Comparison of ENCODE assay signal across 8 cellular contexts in genomic region chr17:17840751-17841591, GRCh38. TPM values are rescaled to one million over a fixed set of nuclear protein-coding genes. Genes with fewer than 3 reads are reported as not detected.
A peak's percentile ranks its signal among the peaks of the same experiment; 100 is the strongest.
DNase-seq lines count a peak whose midpoint lies in the region; ATAC-seq and TF ChIP-seq lines count a peak whose summit lies in the region.

No MANE protein-coding gene starts in this region.

- H3K27ac ChIP-seq in C4-2B: peak overlapping the region; percentile 99
- H3K27ac ChIP-seq in KMS-11: peak overlapping the region; percentile 53; the same call in 1 of the 2 replicates
- peak overlapping the region; percentile 90 to 100 (median 98) for H3K27ac ChIP-seq in heart right ventricle

- H3K4me3 ChIP-seq in KMS-11 (IDR thresholded peaks at IDR 0.05; ENCODE audit: insufficient read depth, low read depth, low read length) (no peak overlapping the region), heart right ventricle (peak overlapping the region in 8 of 10 donors; percentile 32 to 70 (median 57))

- WGBS in heart right ventricle, 2 donors: 32 to 33% methylated on average over 7 of the region's 7 CpGs

- DNase-seq in heart right ventricle (no peak), renal cortical epithelial cell (ENCODE audit: low read depth) (peak; percentile 57), NCI-H128 (lab: John Stamatoyannopoulos, UW; ENCODE audit: unreplicated experiment) (no peak), HK-2 (ENCODE audit: unreplicated experiment) (no peak)

- no peaks in the 10 kb centered on the region for H3K27me3 ChIP-seq in KMS-11 (ENCODE audit: insufficient read depth, low read depth)
- no peaks in the 10 kb centered on the region for H3K27me3 ChIP-seq in heart right ventricle

- intact Hi-C loops in heart right ventricle (cut with DNase I): no loop called here

- H3K36me3 ChIP-seq in KMS-11 (ENCODE audit: insufficient read depth) (no peaks in the 10 kb centered on the region), heart right ventricle (peaks cover 0 to 9% (median 0%) of the 10 kb centered on the region in 9 donors)

- peaks cover 37% of the 10 kb centered on the region for H3K4me1 Mint-ChIP-seq in activated naive CD8-positive, alpha-beta T cell (ENCODE audit: low read depth)

- H3K79me2 ChIP-seq in KMS-11 (ENCODE audit: insufficient read depth, low read depth): no peaks in the 10 kb centered on the region

- peak overlapping the region; percentile 67 for H3K4me3 Mint-ChIP-seq in activated naive CD8-positive, alpha-beta T cell

- H3K27me3 Mint-ChIP-seq in activated naive CD8-positive, alpha-beta T cell: no peaks in the 10 kb centered on the region

- no peaks in the 10 kb centered on the region for H3K9me3 ChIP-seq in heart right ventricle

- no peaks in the 10 kb centered on the region for H3K9me3 Mint-ChIP-seq in activated naive CD8-positive, alpha-beta T cell (ENCODE audit: low read depth)

- H3K36me3 Mint-ChIP-seq in activated naive CD8-positive, alpha-beta T cell: no peaks in the 10 kb centered on the region

- no peak overlapping the region for H2AFZ ChIP-seq in KMS-11 (ENCODE audit: low read depth)

- H3K4me2 ChIP-seq in KMS-11: 0 out of 2 replicates have a peak overlapping the region, but pooled peaks have one; percentile 25

- H3K4me1 ChIP-seq in KMS-11 (ENCODE audit: low read depth, poor library complexity, severe bottlenecking) (peaks cover 40% of the 10 kb centered on the region), heart right ventricle (peaks cover 39 to 70% (median 60%) of the 10 kb centered on the region in 9 donors)

- H3K9ac ChIP-seq in KMS-11: no peak overlapping the region; the same call in 1 of the 2 replicates

- peak overlapping the region; percentile 84 for H3K27ac Mint-ChIP-seq in activated naive CD8-positive, alpha-beta T cell

- no peak for TF ChIP-seq CTCF in C4-2B (conservative IDR thresholded peaks at IDR 0.05)
- no peak for TF ChIP-seq CTCF in KMS-11 (conservative IDR thresholded peaks at IDR 0.05; ENCODE audit: low read depth, low read length)
- no peak for TF ChIP-seq CTCF in heart right ventricle (IDR thresholded peaks at IDR 0.05)

- H4K20me1 ChIP-seq in KMS-11 (ENCODE audit: insufficient read depth): no peaks in the 10 kb centered on the region

- ATAC-seq in heart right ventricle (peak in 6 of 8 donors; percentile 1 to 11 (median 6)), HG03521 (IDR thresholded peaks at IDR 0.05; ENCODE audit: unreplicated experiment) (no peak)

RNA-seq across cellular contexts. Expression of gene SREBF1, which starts 4.2 kb away (rescaled TPM):
- total RNA-seq in heart right ventricle: 10 to 100 TPM in 8 of 10 donors, 1 to 10 TPM in 2; 9.0 to 44.1 (median 16.4) TPM
- 10 to 100 TPM; 49.0 to 61.2 TPM for polyA plus RNA-seq in heart right ventricle
- total RNA-seq in renal cortical epithelial cell: 43.9 and 53.0 TPM in 2 replicates
